1 cellular context compared by ENCODE assay signal in the genomic region with DNA sequence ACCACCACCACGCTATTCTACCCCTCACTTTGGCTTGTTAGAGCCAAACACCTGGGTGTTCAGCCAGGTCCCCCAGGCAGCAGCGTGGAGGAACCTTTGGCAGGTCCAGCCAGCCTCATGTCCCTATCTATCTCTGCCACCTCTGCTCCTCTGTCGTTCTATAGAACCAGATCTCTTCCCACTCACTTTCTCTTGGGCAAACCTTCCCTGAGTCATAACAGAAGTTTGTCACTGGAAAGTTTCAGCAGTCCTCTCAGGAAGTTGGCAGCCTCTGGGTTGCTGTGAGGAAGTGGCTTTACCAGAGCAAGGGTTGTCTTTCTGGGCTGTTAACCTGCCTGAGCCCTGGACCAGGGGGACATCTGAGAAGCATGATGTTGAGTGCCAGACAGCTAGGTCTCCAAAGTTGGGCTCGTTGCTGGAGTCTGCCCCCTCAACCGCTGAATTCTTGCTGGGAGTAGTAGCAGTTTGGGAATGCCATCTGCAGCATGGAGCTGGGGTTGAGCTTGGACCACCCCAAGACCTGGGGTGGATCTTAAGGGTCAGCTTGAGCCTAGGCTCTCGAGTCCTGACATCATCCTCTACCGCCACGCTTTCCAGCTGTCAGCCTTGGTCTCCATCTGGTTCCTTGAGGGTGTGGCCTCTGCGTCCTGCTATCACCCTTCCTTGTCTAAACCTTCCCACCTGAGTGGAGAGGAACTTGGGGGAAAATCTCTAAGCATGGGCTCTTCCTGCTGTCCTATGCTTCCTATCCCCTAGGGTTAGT.
TF ChIP-seq lines count a peak whose summit lies in the region.

No MANE protein-coding gene starts in this region.

TF ChIP-seq in endothelial cell of umbilical vein, 7 proteins besides CTCF, POLR2A, EP300 and RAD21:
- TF ChIP-seq EZH2 (IDR thresholded peaks at IDR 0.05; ENCODE audit: borderline replicate concordance, low read depth, low read length, severe bottlenecking), result no peak
- no peak for TF ChIP-seq MYC (IDR thresholded peaks at IDR 0.05; ENCODE audit: low read depth, low read length)
- TF ChIP-seq FOS (IDR thresholded peaks at IDR 0.05; ENCODE audit: borderline replicate concordance, insufficient read depth, low read length), result no peak
- no peak for TF ChIP-seq JUN (IDR thresholded peaks at IDR 0.05; ENCODE audit: borderline replicate concordance, insufficient read depth, insufficient read length, low read depth)
- TF ChIP-seq, protein P1, sequence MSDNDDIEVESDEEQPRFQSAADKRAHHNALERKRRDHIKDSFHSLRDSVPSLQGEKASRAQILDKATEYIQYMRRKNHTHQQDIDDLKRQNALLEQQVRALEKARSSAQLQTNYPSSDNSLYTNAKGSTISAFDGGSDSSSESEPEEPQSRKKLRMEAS (IDR thresholded peaks at IDR 0.05; ENCODE audit: insufficient read depth, insufficient read length), result no peak
- no peak for TF ChIP-seq POLR2AphosphoS5 (IDR thresholded peaks at IDR 0.05; ENCODE audit: insufficient read depth, low read depth, low read length)
- TF ChIP-seq GATA2 (IDR thresholded peaks at IDR 0.05; ENCODE audit: insufficient read depth, insufficient read length, low read depth, low read length), result no peak
TF ChIP-seq in endothelial cell of umbilical vein: peak in this region for 0.
